6 cellular contexts compared by ENCODE assay signal in genomic region chr17:45693792-45694191, GRCh38.
"Had no signal": no experiment of that assay in that cellular context is flagged by ENCODE, and none has a peak within 500 bp of the region (broad histone marks: within the 10 kb centered on the region; RNA-seq: fewer than 3 reads in every experiment).

No MANE protein-coding gene starts in this region.

- H3K27ac ChIP-seq: HL-60, KMS-11 had no signal

- FAIRE-seq: HTR-8/SVneo had no signal

- DNase-seq: IMR-90, KBM-7, KG1 had no signal

- H3K9ac ChIP-seq: KMS-11 had no signal

- H3K4me2 ChIP-seq: KMS-11 had no signal
